ENCODE assay signal across 22 cellular contexts in the genomic region with DNA sequence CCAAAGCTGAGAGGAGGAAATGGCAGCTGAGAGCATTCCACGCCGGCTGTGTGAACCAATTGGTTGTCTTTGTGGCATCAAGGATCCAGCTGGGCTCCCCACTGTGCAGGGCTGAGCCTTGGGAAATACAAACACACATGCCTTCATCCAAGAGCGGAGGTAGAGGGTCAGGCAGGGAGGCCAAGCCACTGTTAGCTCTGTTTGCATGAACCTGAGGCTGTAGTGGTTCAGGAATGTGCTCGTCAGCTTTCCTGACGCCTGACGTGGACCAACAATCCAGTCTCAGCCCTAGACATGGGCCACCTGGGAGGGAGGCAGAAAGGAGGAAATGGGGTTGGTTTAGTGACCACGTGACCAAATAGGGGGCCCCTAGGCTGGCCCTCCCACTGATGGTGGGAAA.
DNase-seq lines count a peak whose midpoint lies in the region; ATAC-seq and TF ChIP-seq lines count a peak whose summit lies in the region.
"Had no signal": no experiment of that assay in that cellular context is flagged by ENCODE, and none has a peak within 500 bp of the region (broad histone marks: within the 10 kb centered on the region; RNA-seq: fewer than 3 reads in every experiment).

No MANE protein-coding gene starts in this region.

- no peaks in the 10 kb centered on the region for H3K9me1 ChIP-seq in IMR-90 (ENCODE audit: insufficient read depth, low read length)

- no peak overlapping the region for H3K27ac ChIP-seq in A673 (ENCODE audit: low read depth, low read length, poor library complexity, severe bottlenecking)
- H3K27ac ChIP-seq in IMR-90 (ENCODE audit: insufficient read depth, low read length): no peak overlapping the region
- H3K27ac ChIP-seq in body of pancreas: no peak overlapping the region
- H3K27ac ChIP-seq: ascending aorta, BLaER1, heart left ventricle, KMS-11, VCaP had no signal

- no peak overlapping the region for H3K23ac ChIP-seq in IMR-90 (ENCODE audit: low read depth, low read length)

- TF ChIP-seq RAD21 in IMR-90 (IDR thresholded peaks at IDR 0.05; ENCODE audit: low read length): no peak

- no peaks in the 10 kb centered on the region for H3K36me3 ChIP-seq in A673 (ENCODE audit: insufficient read depth, low read length, poor library complexity, severe bottlenecking)
- no peaks in the 10 kb centered on the region for H3K36me3 ChIP-seq in IMR-90 (ENCODE audit: control insufficient read depth, insufficient read depth, low read length)
- H3K36me3 ChIP-seq in body of pancreas (replicated peaks in 1 of 2; ENCODE audit: insufficient read depth in 1 of 2, low read depth in 2 of 2): no peaks in the 10 kb centered on the region
- H3K36me3 ChIP-seq: ascending aorta, BLaER1, heart left ventricle had no signal

- BruUV-seq in A673 (replicated peaks; lab: Mats Ljungman, UMichigan) (no TSS peak), IMR-90 (replicated peaks; lab: Mats Ljungman, UMichigan) (no TSS peak)

- H3K18ac ChIP-seq in IMR-90 (ENCODE audit: low read depth, low read length): no peak overlapping the region

- H4K8ac ChIP-seq in IMR-90 (ENCODE audit: low read depth in 2 of 2, low read length in 2 of 2): no peak overlapping the region

- 70% methylated on average over 2 of the region's 7 CpGs; no CpG with 5 or more reads in 1 of the 2 experiments for WGBS in IMR-90 (ENCODE audit: extremely low coverage in 2 of 2, insufficient read length in 1 of 2), 2 experiments
- 67 to 71% methylated on average over 7 of the region's 7 CpGs for WGBS in body of pancreas, 2 donors

- no peak overlapping the region for H2BK120ac ChIP-seq in IMR-90 (ENCODE audit: low read depth, low read length)

- TF ChIP-seq CTCF in A673 (conservative IDR thresholded peaks at IDR 0.05; ENCODE audit: low read depth, low read length) (no peak), IMR-90 (conservative IDR thresholded peaks at IDR 0.05; ENCODE audit: low read depth, low read length) (no peak), body of pancreas (IDR thresholded peaks at IDR 0.05) (no peak)

- POLR2A ChIA-PET in A673 (lab: Charles Lee; ENCODE audit: low non-redundant PET) (no interaction called here), IMR-90 (lab: Charles Lee; ENCODE audit: unreplicated experiment) (no interaction called here)

- no peak for TF ChIP-seq POLR2A in IMR-90 (IDR thresholded peaks at IDR 0.05; ENCODE audit: low read depth, low read length)
- TF ChIP-seq POLR2A in body of pancreas (IDR thresholded peaks at IDR 0.05): no peak

- dilution Hi-C loops in IMR-90 (cut with HindIII; ENCODE audit: low sequenced_read_pairs, unreplicated experiment): no loop called here

- no peak overlapping the region for H3K4ac ChIP-seq in IMR-90 (ENCODE audit: low read depth, low read length)

- no peak overlapping the region for H2BK15ac ChIP-seq in IMR-90 (ENCODE audit: low read depth, low read length)

- no peak overlapping the region for H3K14ac ChIP-seq in IMR-90 (replicated peaks; ENCODE audit: low read depth, low read length)

- no peak overlapping the region for H2BK20ac ChIP-seq in IMR-90 (ENCODE audit: low read depth, low read length)

- no peak overlapping the region for H3K56ac ChIP-seq in IMR-90 (ENCODE audit: extremely low read depth, insufficient read depth, low read length)

- H3K4me1 ChIP-seq in A673 (ENCODE audit: insufficient read depth, low read length, poor library complexity, severe bottlenecking) (peaks cover 17% of the 10 kb centered on the region), IMR-90 (ENCODE audit: control insufficient read depth, insufficient read depth, low read length) (no peaks in the 10 kb centered on the region; the same call in 1 of the 2 replicates), body of pancreas (peaks cover 9% of the 10 kb centered on the region)
- H3K4me1 ChIP-seq: ascending aorta, BLaER1, heart left ventricle had no signal

- H3K4me2 ChIP-seq in IMR-90 (ENCODE audit: low read depth, low read length): no peak overlapping the region
- H3K4me2 ChIP-seq: BLaER1, KMS-11 had no signal

- H3K9ac ChIP-seq in IMR-90 (ENCODE audit: low read depth, low read length): no peak overlapping the region
- H3K9ac ChIP-seq: BLaER1, KMS-11 had no signal

- H3K27me3 ChIP-seq in A673 (replicated peaks; ENCODE audit: insufficient read depth, low read depth, low read length, poor library complexity) (peaks cover 10% of the 10 kb centered on the region), IMR-90 (ENCODE audit: control insufficient read depth, insufficient read depth, low read length) (peaks cover 45% of the 10 kb centered on the region), body of pancreas (no peaks in the 10 kb centered on the region)
- H3K27me3 ChIP-seq: ascending aorta, BLaER1 had no signal

- ATAC-seq in IMR-90 (ENCODE audit: low read depth) (peak; percentile 44), body of pancreas (peak; percentile 48), HG02840 (IDR thresholded peaks at IDR 0.05; ENCODE audit: low FRiP score, unreplicated experiment) (no peak)
- ATAC-seq: HCT116 had no signal

- no peaks in the 10 kb centered on the region for H3K79me1 ChIP-seq in IMR-90 (ENCODE audit: low read depth in 1 of 2, low read length in 2 of 2)

- in situ Hi-C loops in IMR-90 (cut with MboI; ENCODE audit: low sequenced_read_pairs): no loop called here

- CTCF ChIA-PET in A673 (lab: Charles Lee) (no interaction called here), IMR-90 (lab: Yijun Ruan, JAX) (no interaction called here)

- peak; percentile 58 for DNase-seq in A673 (ENCODE audit: low spot score)
- peak; percentile 21 for DNase-seq in IMR-90
- peak in 2 of 4 donors; percentile 10 to 17 for DNase-seq in body of pancreas
- DNase-seq in left kidney (ENCODE audit: low read depth, low spot score): peak; percentile 83
- DNase-seq in HT-29 (ENCODE audit: low spot score): no peak
- DNase-seq in midbrain (lab: John Stamatoyannopoulos, UW): no peak
- no peak for DNase-seq in KG1 (lab: John Stamatoyannopoulos, UW)
- DNase-seq: activated CD4-positive, alpha-beta memory T cell treated with anti-CD3 and anti-CD28 coated beads for 36 hours; activated naive CD4-positive, alpha-beta T cell treated with anti-CD3 and anti-CD28 coated beads for 36 hours; cortex of kidney; heart left ventricle; NCI-H526 treated with DMSO at 0.1 percent for 48 hours; retina; SIG-M5; stimulated activated CD4-positive, alpha-beta T cell treated with anti-CD3 and anti-CD28 coated beads, Interleukin-12 subunit alpha, Interleukin-12 subunit beta, amount 100 ng/mL, for 4 hours; stimulated activated CD8-positive, alpha-beta memory T cell treated with anti-CD3 and anti-CD28 coated beads, Interleukin-4, amount 100 ng/mL, for 48 hours had no signal

- H3K4me3 ChIP-seq in A673 (ENCODE audit: low read depth, low read length, poor library complexity, severe bottlenecking) (no peak overlapping the region), IMR-90 (ENCODE audit: insufficient read depth, low read depth, low read length) (no peak overlapping the region), body of pancreas (no peak overlapping the region)
- H3K4me3 ChIP-seq: ascending aorta, BLaER1, heart left ventricle had no signal

- H3K9me3 ChIP-seq in A673 (ENCODE audit: low read depth, low read length, poor library complexity, severe bottlenecking) (no peaks in the 10 kb centered on the region), IMR-90 (ENCODE audit: control insufficient read depth, insufficient read depth, low read length) (no peaks in the 10 kb centered on the region), body of pancreas (no peaks in the 10 kb centered on the region)
- H3K9me3 ChIP-seq: ascending aorta, BLaER1, heart left ventricle had no signal

- H4K91ac ChIP-seq in IMR-90 (ENCODE audit: insufficient read depth, low read depth, low read length): no peak overlapping the region

- H2AFZ ChIP-seq in IMR-90 (replicated peaks; ENCODE audit: low read length, poor library complexity): no peak overlapping the region

- no peak overlapping the region for H2BK5ac ChIP-seq in IMR-90 (ENCODE audit: low read depth, low read length, poor library complexity, severe bottlenecking)

- intact Hi-C loops in A673 (cut with micrococcal nuclease; ENCODE audit: unreplicated experiment): loop anchor here (10.0 kb wide), 1 partner anchor 274 kb away; the partner anchor contains the start of gene TLE3
- intact Hi-C loops in IMR-90 (cut with micrococcal nuclease): no loop called here
- intact Hi-C loops in body of pancreas (cut with DNase I): no loop called here

- no peaks in the 10 kb centered on the region for H4K20me1 ChIP-seq in IMR-90 (ENCODE audit: insufficient read depth, low read length)
- H4K20me1 ChIP-seq: BLaER1 had no signal

- no peak overlapping the region for H2AK5ac ChIP-seq in IMR-90 (ENCODE audit: low read depth, low read length)

- H4K5ac ChIP-seq in IMR-90 (ENCODE audit: low read depth, low read length): no peak overlapping the region

- H2AK9ac ChIP-seq in IMR-90 (replicated peaks; ENCODE audit: low read depth, low read length, poor library complexity): no peak overlapping the region

TF ChIP-seq in IMR-90, 13 proteins besides CTCF, POLR2A, EP300 and RAD21 (continues in another document):
- TF ChIP-seq USF2 (IDR thresholded peaks at IDR 0.05; ENCODE audit: low read depth, low read length) (no peak), FOS (IDR thresholded peaks at IDR 0.05; ENCODE audit: low read depth, low read length) (no peak), BHLHE40 (IDR thresholded peaks at IDR 0.05; ENCODE audit: low read depth, low read length) (no peak), SMC3 (IDR thresholded peaks at IDR 0.05; ENCODE audit: low read depth, low read length) (no peak), CEBPB (IDR thresholded peaks at IDR 0.05; ENCODE audit: low read depth, low read length) (no peak), NFE2L2 (IDR thresholded peaks at IDR 0.05; ENCODE audit: low read depth, low read length) (no peak), MXI1 (IDR thresholded peaks at IDR 0.05; ENCODE audit: borderline replicate concordance, low read depth, low read length) (no peak), CHD1 (IDR thresholded peaks at IDR 0.05; ENCODE audit: low read depth, low read length) (no peak)
- TF ChIP-seq, protein P1, sequence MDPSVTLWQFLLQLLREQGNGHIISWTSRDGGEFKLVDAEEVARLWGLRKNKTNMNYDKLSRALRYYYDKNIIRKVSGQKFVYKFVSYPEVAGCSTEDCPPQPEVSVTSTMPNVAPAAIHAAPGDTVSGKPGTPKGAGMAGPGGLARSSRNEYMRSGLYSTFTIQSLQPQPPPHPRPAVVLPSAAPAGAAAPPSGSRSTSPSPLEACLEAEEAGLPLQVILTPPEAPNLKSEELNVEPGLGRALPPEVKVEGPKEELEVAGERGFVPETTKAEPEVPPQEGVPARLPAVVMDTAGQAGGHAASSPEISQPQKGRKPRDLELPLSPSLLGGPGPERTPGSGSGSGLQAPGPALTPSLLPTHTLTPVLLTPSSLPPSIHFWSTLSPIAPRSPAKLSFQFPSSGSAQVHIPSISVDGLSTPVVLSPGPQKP (IDR thresholded peaks at IDR 0.05; ENCODE audit: borderline replicate concordance, low read depth, low read length): no peak

Comparison
In these comparisons a context has a peak if more than half of its experiments do, and no peak if none do; other contexts are left out.
1. DNase-seq: peak in A673 (single experiment), IMR-90 (single experiment) and left kidney (single experiment); none in HT-29 (single experiment), midbrain (single experiment) and KG1 (single experiment).